9 cellular contexts compared by ENCODE assay signal in genomic region chr2:172021074-172021931, GRCh38. TPM values are rescaled to one million over a fixed set of nuclear protein-coding genes. Genes with fewer than 3 reads are reported as not detected.
DNase-seq lines count a peak whose midpoint lies in the region; ATAC-seq and TF ChIP-seq lines count a peak whose summit lies in the region.
"Had no signal": no experiment of that assay in that cellular context is flagged by ENCODE, and none has a peak within 500 bp of the region (broad histone marks: within the 10 kb centered on the region; RNA-seq: fewer than 3 reads in every experiment).

No MANE protein-coding gene starts in this region.

- H3K9me3 ChIP-seq in adipocyte (ENCODE audit: control insufficient read depth, low read length), result no peaks in the 10 kb centered on the region
- H3K9me3 ChIP-seq: upper lobe of right lung had no signal

- H3K9ac ChIP-seq in adipocyte (ENCODE audit: low read length), result no peak overlapping the region

- ATAC-seq in HG02852 (IDR thresholded peaks at IDR 0.05; ENCODE audit: unreplicated experiment), result no peak
- ATAC-seq in activated CD8-positive, alpha-beta T cell treated with anti-CD3 and anti-CD28 coated beads for 36 hours, result no peak
- ATAC-seq: upper lobe of right lung had no signal

- no peaks in the 10 kb centered on the region for H3K36me3 Mint-ChIP-seq in activated CD8-positive, alpha-beta T cell treated with anti-CD3 and anti-CD28 coated beads for 36 hours (ENCODE audit: low read depth)

- H3K4me3 ChIP-seq in adipocyte (ENCODE audit: low read length), result no peak overlapping the region
- H3K4me3 ChIP-seq: upper lobe of right lung had no signal

- TF ChIP-seq CTCF in activated CD8-positive, alpha-beta T cell treated with anti-CD3 and anti-CD28 coated beads for 36 hours (IDR thresholded peaks at IDR 0.05), result no peak

- no peaks in the 10 kb centered on the region for H3K36me3 ChIP-seq in adipocyte (ENCODE audit: control insufficient read depth, insufficient read depth, low read length, severe bottlenecking)
- H3K36me3 ChIP-seq: upper lobe of right lung had no signal

- CTCF ChIA-PET in activated CD8-positive, alpha-beta T cell treated with anti-CD3 and anti-CD28 coated beads for 36 hours (lab: Charles Lee), result interaction anchor here (1.1 kb wide), 1 partner anchor 106 kb away, joined by 3 read pairs; no protein-coding TSS in a partner anchor

- H3K4me1 Mint-ChIP-seq in activated CD8-positive, alpha-beta T cell treated with anti-CD3 and anti-CD28 coated beads for 36 hours (ENCODE audit: low read depth), result peaks cover 4% of the 10 kb centered on the region

- in situ Hi-C loops in KBM-7 (cut with MboI; ENCODE audit: low pct_unique_long_range_greater_than_20kb, low sequenced_read_pairs), result no loop called here

- H3K4me1 ChIP-seq in adipocyte (ENCODE audit: control insufficient read depth, insufficient read depth, low read length), result peaks cover 13% of the 10 kb centered on the region

- POLR2A ChIA-PET in activated CD8-positive, alpha-beta T cell treated with anti-CD3 and anti-CD28 coated beads for 36 hours (lab: Charles Lee), result no interaction called here

- H3K4me3 Mint-ChIP-seq in activated CD8-positive, alpha-beta T cell treated with anti-CD3 and anti-CD28 coated beads for 36 hours, result no peak overlapping the region

- no peak overlapping the region for H3K27ac Mint-ChIP-seq in activated CD8-positive, alpha-beta T cell treated with anti-CD3 and anti-CD28 coated beads for 36 hours

- H3K27me3 Mint-ChIP-seq in activated CD8-positive, alpha-beta T cell treated with anti-CD3 and anti-CD28 coated beads for 36 hours, result no peaks in the 10 kb centered on the region

- intact Hi-C loops in activated CD8-positive, alpha-beta T cell treated with anti-CD3 and anti-CD28 coated beads for 36 hours (cut with micrococcal nuclease), result no loop called here

- DNase-seq in Daoy (ENCODE audit: low read depth) (peak; percentile 48), KBM-7 (peak; percentile 49), adipocyte (ENCODE audit: low read depth) (peak; percentile 29), myocyte (ENCODE audit: low read depth) (peak; percentile 13)
- no peak for DNase-seq in stimulated activated CD8-positive, alpha-beta memory T cell treated with anti-CD3 and anti-CD28 coated beads, Interleukin-4, amount 100 ng/mL, for 48 hours
- no peak for DNase-seq in activated CD8-positive, alpha-beta T cell treated with anti-CD3 and anti-CD28 coated beads for 36 hours
- DNase-seq: NCI-H1694 treated with DMSO at 0.1 percent for 48 hours, upper lobe of right lung had no signal

- H3K27me3 ChIP-seq in adipocyte (replicated peaks; ENCODE audit: control insufficient read depth, insufficient read depth, low read length), result no peaks in the 10 kb centered on the region
- H3K27me3 ChIP-seq: upper lobe of right lung had no signal

- H3K9me3 Mint-ChIP-seq in activated CD8-positive, alpha-beta T cell treated with anti-CD3 and anti-CD28 coated beads for 36 hours, result no peaks in the 10 kb centered on the region

RNA-seq across cellular contexts. Expression of gene METAP1D, which starts 21.6 kb away (rescaled TPM):
- 6.9 and 16.5 TPM in 2 replicates for total RNA-seq in Daoy (2014; rRNA removed; shearing (Covaris generic))
- 11.0 and 13.0 TPM in 2 replicates for total RNA-seq in myocyte
- polyA plus RNA-seq in myocyte (2012), result 7.6 TPM
- total RNA-seq in activated CD8-positive, alpha-beta T cell treated with anti-CD3 and anti-CD28 coated beads for 36 hours, result 1 to 10 TPM; 5.4 to 8.8 TPM

Comparison
In these comparisons a context has a peak if more than half of its experiments do, and no peak if none do; other contexts are left out.
1. DNase-seq: peak in Daoy (single experiment), KBM-7 (single experiment), adipocyte (single experiment) and myocyte (single experiment); none in stimulated activated CD8-positive, alpha-beta memory T cell treated with anti-CD3 and anti-CD28 coated beads, Interleukin-4, amount 100 ng/mL, for 48 hours (single experiment) and activated CD8-positive, alpha-beta T cell treated with anti-CD3 and anti-CD28 coated beads for 36 hours (single experiment).